ENCODE assay signal across 9 cellular contexts in the genomic region with DNA sequence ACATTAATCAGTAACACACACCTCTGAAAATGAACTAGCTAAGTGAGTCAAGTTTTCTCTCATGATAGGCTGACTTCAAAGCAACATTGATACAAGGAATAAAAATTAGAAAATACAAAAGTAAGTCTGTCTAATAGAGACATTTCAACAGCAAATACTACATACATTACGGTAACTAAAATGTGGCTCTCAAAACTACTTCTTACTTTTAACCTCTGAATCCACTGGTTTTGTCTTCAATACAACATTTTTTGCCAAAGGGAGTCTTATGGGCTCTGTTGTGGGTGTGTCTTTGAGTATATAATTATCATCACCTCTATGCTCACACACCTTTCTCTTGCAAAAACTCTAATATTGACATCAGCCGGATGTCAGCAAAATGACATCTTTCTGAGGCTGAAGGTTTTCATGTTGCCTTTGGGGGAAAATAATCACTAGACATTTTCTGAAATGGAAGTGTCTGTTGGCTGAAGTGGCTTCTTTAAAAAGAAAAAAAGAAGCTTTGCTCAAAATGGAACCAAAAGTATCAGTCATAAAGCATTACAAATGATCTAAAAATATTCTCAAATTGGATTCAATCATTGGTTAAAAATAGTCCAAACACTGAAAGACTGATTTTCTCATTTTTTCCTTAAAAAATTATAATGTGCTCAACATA. TPM values are rescaled to one million over a fixed set of nuclear protein-coding genes. Genes with fewer than 3 reads are reported as not detected.
DNase-seq lines count a peak whose midpoint lies in the region; ATAC-seq and TF ChIP-seq lines count a peak whose summit lies in the region.
"Had no signal": no experiment of that assay in that cellular context is flagged by ENCODE, and none has a peak within 500 bp of the region (broad histone marks: within the 10 kb centered on the region; RNA-seq: fewer than 3 reads in every experiment).

No MANE protein-coding gene starts in this region.

- no peak overlapping the region for H3K27ac ChIP-seq in suprapubic skin
- no peak overlapping the region for H3K27ac ChIP-seq in PC-3 (ENCODE audit: low read length)

- H3K4me1 Mint-ChIP-seq in activated naive CD4-positive, alpha-beta T cell treated with anti-CD3 and anti-CD28 coated beads, Interleukin-2, amount 50 U/mL, for 24 hours: peaks cover 86% of the 10 kb centered on the region
- peaks cover 80% of the 10 kb centered on the region for H3K4me1 Mint-ChIP-seq in activated CD4-positive, alpha-beta memory T cell treated with anti-CD3 and anti-CD28 coated beads, Interleukin-2, amount 10 ng/mL, durations not matched to agents 7 days and 5 days
- peaks cover 44% of the 10 kb centered on the region for H3K4me1 Mint-ChIP-seq in stimulated activated memory B cell treated with anti-CD40 and anti-IgM and Interleukin-4, amounts not matched to agents 10 μg/mL and 1 μg/mL and 100 μg/mL, for 72 hours

- CTCF ChIA-PET in activated CD4-positive, alpha-beta memory T cell treated with anti-CD3 and anti-CD28 coated beads, Interleukin-2, amount 10 ng/mL, durations not matched to agents 7 days and 5 days (lab: Charles Lee): interaction anchor here (0.5 to 2.5 kb wide), 5 partner anchors 11 to 201 kb away, joined by 3 to 10 read pairs (median 3); no protein-coding TSS in a partner anchor
- CTCF ChIA-PET in PC-3 (lab: Charles Lee): no interaction called here

- WGBS in suprapubic skin: 92% methylated on average over 2 of the region's 2 CpGs

- 0 out of 2 replicates have a peak, but pooled peaks cover 9% of the 10 kb centered on the region for H3K79me2 ChIP-seq in PC-3 (ENCODE audit: low read length)

- H4K20me1 ChIP-seq in PC-3 (ENCODE audit: low read length): peaks cover 4% of the 10 kb centered on the region; the same call in 1 of the 2 replicates

- peak overlapping the region; percentile 99 for H3K27ac Mint-ChIP-seq in activated naive CD4-positive, alpha-beta T cell treated with anti-CD3 and anti-CD28 coated beads, Interleukin-2, amount 50 U/mL, for 24 hours
- peak overlapping the region; percentile 85 for H3K27ac Mint-ChIP-seq in activated CD4-positive, alpha-beta memory T cell treated with anti-CD3 and anti-CD28 coated beads, Interleukin-2, amount 10 ng/mL, durations not matched to agents 7 days and 5 days
- peak overlapping the region; percentile 82 for H3K27ac Mint-ChIP-seq in stimulated activated memory B cell treated with anti-CD40 and anti-IgM and Interleukin-4, amounts not matched to agents 10 μg/mL and 1 μg/mL and 100 μg/mL, for 72 hours
- H3K27ac Mint-ChIP-seq: B cell had no signal

- no peaks in the 10 kb centered on the region for H3K27me3 Mint-ChIP-seq in activated naive CD4-positive, alpha-beta T cell treated with anti-CD3 and anti-CD28 coated beads, Interleukin-2, amount 50 U/mL, for 24 hours
- no peaks in the 10 kb centered on the region for H3K27me3 Mint-ChIP-seq in activated CD4-positive, alpha-beta memory T cell treated with anti-CD3 and anti-CD28 coated beads, Interleukin-2, amount 10 ng/mL, durations not matched to agents 7 days and 5 days
- H3K27me3 Mint-ChIP-seq in stimulated activated memory B cell treated with anti-CD40 and anti-IgM and Interleukin-4, amounts not matched to agents 10 μg/mL and 1 μg/mL and 100 μg/mL, for 72 hours: no peaks in the 10 kb centered on the region
- H3K27me3 Mint-ChIP-seq: B cell had no signal

- H3F3A ChIP-seq in PC-3 (ENCODE audit: low read length, unreplicated experiment): peaks cover 13% of the 10 kb centered on the region

- no peaks in the 10 kb centered on the region for H3K9me2 ChIP-seq in PC-3 (replicated peaks; ENCODE audit: low read length)

- no peak for TF ChIP-seq EP300 in suprapubic skin (IDR thresholded peaks at IDR 0.05)

- H3K27me3 ChIP-seq in suprapubic skin (no peaks in the 10 kb centered on the region), PC-3 (ENCODE audit: low read length) (no peaks in the 10 kb centered on the region)

- H3K36me3 ChIP-seq in suprapubic skin: peaks cover 7% of the 10 kb centered on the region
- no peaks in the 10 kb centered on the region for H3K36me3 ChIP-seq in PC-3 (ENCODE audit: low read depth, low read length)

- no TSS peak for BruUV-seq in PC-3 (replicated peaks; lab: Mats Ljungman, UMichigan)

- H3K4me3 Mint-ChIP-seq in activated naive CD4-positive, alpha-beta T cell treated with anti-CD3 and anti-CD28 coated beads, Interleukin-2, amount 50 U/mL, for 24 hours: peak overlapping the region; percentile 77
- H3K4me3 Mint-ChIP-seq in activated CD4-positive, alpha-beta memory T cell treated with anti-CD3 and anti-CD28 coated beads, Interleukin-2, amount 10 ng/mL, durations not matched to agents 7 days and 5 days: peak overlapping the region; percentile 50
- peak overlapping the region; percentile 44 for H3K4me3 Mint-ChIP-seq in stimulated activated memory B cell treated with anti-CD40 and anti-IgM and Interleukin-4, amounts not matched to agents 10 μg/mL and 1 μg/mL and 100 μg/mL, for 72 hours
- H3K4me3 Mint-ChIP-seq: B cell had no signal

- H2AFZ ChIP-seq in PC-3 (ENCODE audit: low read length): no peak overlapping the region

- peaks cover 42% of the 10 kb centered on the region for H3K4me1 ChIP-seq in suprapubic skin
- H3K4me1 ChIP-seq in PC-3 (ENCODE audit: insufficient read depth, low read length): peaks cover 51% of the 10 kb centered on the region

- H3K4me3 ChIP-seq in suprapubic skin: no peak overlapping the region
- H3K4me3 ChIP-seq in PC-3 (ENCODE audit: low read length): no peak overlapping the region

- TF ChIP-seq POLR2A in suprapubic skin (IDR thresholded peaks at IDR 0.05): no peak

- intact Hi-C loops in PC-3 (cut with micrococcal nuclease): loop anchor here (5.0 kb wide), 2 partner anchors 150 to 270 kb away; no protein-coding TSS in a partner anchor

- DNase-seq in activated naive CD4-positive, alpha-beta T cell treated with Interleukin-2 at 50 U/mL for 16 hours: no peak
- no peak for DNase-seq in activated CD4-positive, alpha-beta memory T cell treated with anti-CD3 and anti-CD28 coated beads, Interleukin-2, amount 10 ng/mL, durations not matched to agents 7 days and 5 days
- DNase-seq in suprapubic skin (ENCODE audit: low spot score in 2 of 2) (no peak), PC-3 (no peak)
- no peak for DNase-seq in stimulated activated CD4-positive, alpha-beta T cell treated with anti-CD3 and anti-CD28 coated beads, Interleukin-2, amount 100 ng/mL, for 24 hours

- ATAC-seq in HG02970 (IDR thresholded peaks at IDR 0.05; ENCODE audit: low FRiP score, unreplicated experiment) (peak; percentile 15), PC-3 (no peak)
- no peak for ATAC-seq in stimulated activated memory B cell treated with anti-CD40 and anti-IgM and Interleukin-4, amounts not matched to agents 10 μg/mL and 1 μg/mL and 100 μg/mL, for 72 hours

- H3K9me3 Mint-ChIP-seq in activated naive CD4-positive, alpha-beta T cell treated with anti-CD3 and anti-CD28 coated beads, Interleukin-2, amount 50 U/mL, for 24 hours: peaks cover 17% of the 10 kb centered on the region
- peaks cover 14% of the 10 kb centered on the region for H3K9me3 Mint-ChIP-seq in activated CD4-positive, alpha-beta memory T cell treated with anti-CD3 and anti-CD28 coated beads, Interleukin-2, amount 10 ng/mL, durations not matched to agents 7 days and 5 days
- H3K9me3 Mint-ChIP-seq in stimulated activated memory B cell treated with anti-CD40 and anti-IgM and Interleukin-4, amounts not matched to agents 10 μg/mL and 1 μg/mL and 100 μg/mL, for 72 hours: peaks cover 6% of the 10 kb centered on the region

- H3K9ac ChIP-seq in PC-3 (ENCODE audit: low read length): no peak overlapping the region

- no peak for TF ChIP-seq CTCF in suprapubic skin (IDR thresholded peaks at IDR 0.05)
- TF ChIP-seq CTCF in PC-3 (conservative IDR thresholded peaks at IDR 0.05; ENCODE audit: low read depth, low read length): no peak

- H3K4me2 ChIP-seq in PC-3 (ENCODE audit: low read length): no peak overlapping the region

- POLR2A ChIA-PET in activated CD4-positive, alpha-beta memory T cell treated with anti-CD3 and anti-CD28 coated beads, Interleukin-2, amount 10 ng/mL, durations not matched to agents 7 days and 5 days (lab: Charles Lee): interaction anchor here (0.7 to 4.2 kb wide), 17 partner anchors 8 to 486 kb away, joined by 3 to 34 read pairs (median 5); a partner anchor contains a TSS
- POLR2A ChIA-PET in PC-3 (lab: Charles Lee; ENCODE audit: unreplicated experiment): no interaction called here

- peaks cover 27% of the 10 kb centered on the region for H3K36me3 Mint-ChIP-seq in activated naive CD4-positive, alpha-beta T cell treated with anti-CD3 and anti-CD28 coated beads, Interleukin-2, amount 50 U/mL, for 24 hours
- peaks cover 55% of the 10 kb centered on the region for H3K36me3 Mint-ChIP-seq in activated CD4-positive, alpha-beta memory T cell treated with anti-CD3 and anti-CD28 coated beads, Interleukin-2, amount 10 ng/mL, durations not matched to agents 7 days and 5 days (ENCODE audit: low read depth)
- peaks cover 27% of the 10 kb centered on the region for H3K36me3 Mint-ChIP-seq in stimulated activated memory B cell treated with anti-CD40 and anti-IgM and Interleukin-4, amounts not matched to agents 10 μg/mL and 1 μg/mL and 100 μg/mL, for 72 hours

- H3K9me3 ChIP-seq in suprapubic skin (peaks cover 4% of the 10 kb centered on the region), PC-3 (ENCODE audit: low read length) (no peaks in the 10 kb centered on the region)

RNA-seq across cellular contexts. Expression of a gene that starts 41.8 kb away (rescaled TPM):
- total RNA-seq in activated CD4-positive, alpha-beta memory T cell treated with anti-CD3 and anti-CD28 coated beads, Interleukin-2, amount 10 ng/mL, durations not matched to agents 7 days and 5 days: 10 to 100 TPM; 23.4 to 25.5 TPM
- total RNA-seq in suprapubic skin (10 to 100 TPM; 13.6 to 34.5 (median 19.5) TPM), PC-3 (2014; rRNA removed) (22.6 and 25.9 TPM in 2 replicates)
